ENCODE assay signal across 9 cellular contexts in the genomic region with DNA sequence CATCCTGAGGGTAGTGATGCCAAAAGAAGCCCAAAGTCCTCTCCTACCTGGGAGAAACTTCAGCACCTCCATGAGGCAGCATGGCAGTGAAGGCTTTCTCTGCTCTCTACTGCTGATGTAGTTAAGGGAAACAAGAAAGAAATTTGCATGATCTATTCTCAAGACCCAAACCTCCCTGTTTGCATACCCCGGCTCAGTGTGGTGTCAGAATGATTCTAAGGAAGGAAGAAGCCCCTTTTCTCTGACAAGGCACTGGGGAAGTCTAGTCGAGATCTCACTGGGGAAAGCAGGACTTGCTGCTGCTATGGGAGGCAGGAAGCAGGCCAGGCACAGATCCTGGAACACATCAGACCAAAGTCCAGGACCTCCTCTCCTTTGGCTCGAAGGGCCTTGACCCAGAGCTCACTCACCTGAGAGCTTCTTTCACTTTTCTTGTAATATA.
A peak's percentile ranks its signal among the peaks of the same experiment; 100 is the strongest.
DNase-seq lines count a peak whose midpoint lies in the region; ATAC-seq and TF ChIP-seq lines count a peak whose summit lies in the region.
"Had no signal": no experiment of that assay in that cellular context is flagged by ENCODE, and none has a peak within 500 bp of the region (broad histone marks: within the 10 kb centered on the region; RNA-seq: fewer than 3 reads in every experiment).

No MANE protein-coding gene starts in this region.

- CTCF ChIA-PET in PC-9 (lab: Charles Lee): no interaction called here

- no peak overlapping the region for H2AFZ ChIP-seq in PC-9

- no peaks in the 10 kb centered on the region for H3F3A ChIP-seq in PC-9 (ENCODE audit: insufficient read depth, low read depth)

- intact Hi-C loops in mucosa of descending colon (cut with DNase I, micrococcal nuclease): no loop called here
- intact Hi-C loops in PC-9 (cut with micrococcal nuclease; ENCODE audit: unreplicated experiment): no loop called here
- intact Hi-C loops in Right ventricle myocardium superior (cut with DNase I): no loop called here

- BruUV-seq in PC-9 (replicated peaks; lab: Mats Ljungman, UMichigan): no TSS peak

- H3K36me3 ChIP-seq in HUES48 (ENCODE audit: control insufficient read depth, insufficient read depth, low read length) (no peaks in the 10 kb centered on the region), mucosa of descending colon (ENCODE audit: low read depth) (no peaks in the 10 kb centered on the region), PC-9 (ENCODE audit: low read depth) (no peaks in the 10 kb centered on the region)

- POLR2A ChIA-PET in PC-9 (lab: Charles Lee; ENCODE audit: unreplicated experiment): no interaction called here

- peaks cover 32% of the 10 kb centered on the region for H3K4me1 ChIP-seq in HUES48 (ENCODE audit: control insufficient read depth, insufficient read depth, low read length)
- H3K4me1 ChIP-seq in mucosa of descending colon (ENCODE audit: low read depth): no peaks in the 10 kb centered on the region
- no peaks in the 10 kb centered on the region for H3K4me1 ChIP-seq in PC-9 (replicated peaks; ENCODE audit: insufficient read depth)
- no peaks in the 10 kb centered on the region for H3K4me1 ChIP-seq in foreskin keratinocyte

- TF ChIP-seq CTCF in mucosa of descending colon (IDR thresholded peaks at IDR 0.05): no peak
- TF ChIP-seq CTCF in PC-9 (conservative IDR thresholded peaks at IDR 0.05): no peak
- TF ChIP-seq CTCF in foreskin keratinocyte (conservative IDR thresholded peaks at IDR 0.05): no peak

- no peak overlapping the region for H3K4me3 ChIP-seq in HUES48 (ENCODE audit: low read depth, low read length)
- H3K4me3 ChIP-seq in mucosa of descending colon: no peak overlapping the region
- H3K4me3 ChIP-seq in PC-9: no peak overlapping the region

- H3K27me3 ChIP-seq in HUES48 (ENCODE audit: control insufficient read depth, insufficient read depth, low read length) (no peaks in the 10 kb centered on the region), PC-9 (ENCODE audit: insufficient read depth, low read depth) (no peaks in the 10 kb centered on the region), foreskin keratinocyte (no peaks in the 10 kb centered on the region)

- no peaks in the 10 kb centered on the region for H4K20me1 ChIP-seq in PC-9 (ENCODE audit: insufficient read depth)

- H3K9me3 ChIP-seq in HUES48 (ENCODE audit: control insufficient read depth, insufficient read depth, low read length) (no peaks in the 10 kb centered on the region), mucosa of descending colon (no peaks in the 10 kb centered on the region), PC-9 (ENCODE audit: insufficient read depth, low read depth) (no peaks in the 10 kb centered on the region)

- ATAC-seq in GM18867 (IDR thresholded peaks at IDR 0.05; ENCODE audit: unreplicated experiment) (peak; percentile 81), GM21786 (IDR thresholded peaks at IDR 0.05; ENCODE audit: unreplicated experiment) (peak; percentile 79), mucosa of descending colon (peak; percentile 56), foreskin keratinocyte (no peak), Right ventricle myocardium superior (ENCODE audit: poor library complexity) (no peak)

- no peaks in the 10 kb centered on the region for H3K79me2 ChIP-seq in PC-9 (ENCODE audit: low read depth)

- H3K4me2 ChIP-seq in PC-9: no peak overlapping the region

- H3K27ac ChIP-seq in HUES48 (ENCODE audit: low read depth, low read length): peak overlapping the region; percentile 71
- H3K27ac ChIP-seq in PC-9: no peak overlapping the region
- no peak overlapping the region for H3K27ac ChIP-seq in foreskin keratinocyte
- H3K27ac ChIP-seq: HL-60 had no signal

- no peaks in the 10 kb centered on the region for H3K9me2 ChIP-seq in PC-9 (ENCODE audit: insufficient read depth)

- DNase-seq in mucosa of descending colon: peak in 1 of 3 donors; percentile 17
- DNase-seq in PC-9: no peak
- no peak for DNase-seq in foreskin keratinocyte
- no peak for DNase-seq in NCI-H1694 (lab: John Stamatoyannopoulos, UW)
- no peak for DNase-seq in Right ventricle myocardium superior

- no peak overlapping the region for H3K9ac ChIP-seq in HUES48 (ENCODE audit: low read depth, low read length)

Comparison
In these comparisons a context has a peak if more than half of its experiments do, and no peak if none do; other contexts are left out.
1. ATAC-seq: peak in GM18867 (single experiment), GM21786 (single experiment) and mucosa of descending colon (single experiment); none in foreskin keratinocyte (single experiment) and Right ventricle myocardium superior (single experiment).